ENCODE assay signal across 12 cellular contexts in the genomic region with DNA sequence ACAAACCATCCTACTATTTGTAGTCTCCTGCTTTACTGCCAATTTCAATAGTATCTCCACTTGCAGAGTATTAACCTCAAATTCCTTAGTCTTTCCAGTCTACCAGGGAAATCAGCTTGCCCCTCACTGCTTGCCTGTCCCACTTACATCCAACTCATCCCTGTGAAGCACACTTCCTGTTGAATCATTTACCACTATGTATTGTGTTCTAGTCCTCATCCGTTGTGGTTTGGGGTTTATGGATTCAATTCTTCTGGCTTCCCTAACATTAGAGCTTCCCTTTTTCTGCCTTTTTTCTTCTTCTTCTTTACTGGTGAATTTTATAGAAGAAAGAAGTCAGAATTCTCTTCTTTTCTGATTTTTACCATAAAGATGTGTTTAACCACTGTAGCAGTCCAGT. TPM values are rescaled to one million over a fixed set of nuclear protein-coding genes. Genes with fewer than 3 reads are reported as not detected.
DNase-seq lines count a peak whose midpoint lies in the region; ATAC-seq, FAIRE-seq and TF ChIP-seq lines count a peak whose summit lies in the region.
"Had no signal": no experiment of that assay in that cellular context is flagged by ENCODE, and none has a peak within 500 bp of the region (broad histone marks: within the 10 kb centered on the region; RNA-seq: fewer than 3 reads in every experiment).

No MANE protein-coding gene starts in this region.

- H3K36me3 ChIP-seq in mammary epithelial cell (ENCODE audit: insufficient read depth, low read length) (no peaks in the 10 kb centered on the region), breast epithelium (no peaks in the 10 kb centered on the region), SJSA1 (no peaks in the 10 kb centered on the region), HepG2 (replicated peaks in 1 of 2; ENCODE audit: control insufficient read depth in 1 of 2, insufficient read depth in 2 of 2, low read length in 2 of 2) (no peaks in the 10 kb centered on the region)

- dilution Hi-C loops in mammary epithelial cell (cut with HindIII; ENCODE audit: low sequenced_read_pairs) = no loop called here

- no peaks in the 10 kb centered on the region for H3K9me3 ChIP-seq in mammary epithelial cell (replicated peaks; ENCODE audit: insufficient read depth, low read length)
- no peaks in the 10 kb centered on the region for H3K9me3 ChIP-seq in breast epithelium
- no peaks in the 10 kb centered on the region; the same call in 1 of the 2 replicates for H3K9me3 ChIP-seq in SJSA1 (replicated peaks)
- H3K9me3 ChIP-seq in HepG2 (ENCODE audit: low read length) = no peaks in the 10 kb centered on the region
- H3K9me3 ChIP-seq: testis had no signal

- H3K79me2 ChIP-seq in mammary epithelial cell (ENCODE audit: insufficient read depth, low read length) = no peaks in the 10 kb centered on the region
- H3K79me2 ChIP-seq in HepG2 (ENCODE audit: insufficient read depth, low read length) = no peaks in the 10 kb centered on the region

- TF ChIP-seq RAD21 in HepG2 (CRISPR knock-in tag; IDR thresholded peaks at IDR 0.05) = no peak

- WGBS in mammary epithelial cell (ENCODE audit: low coverage, missing lambda C conversion rate) = 0% methylated on average over 1 of the region's 1 CpG
- 36% methylated on average over 1 of the region's 1 CpG for WGBS in HepG2 (ENCODE audit: low lambda C conversion rate)

- TF ChIP-seq EP300 in HepG2 (IDR thresholded peaks at IDR 0.05; ENCODE audit: low read depth in 2 of 2, low read length in 2 of 2) = no peak
- TF ChIP-seq EP300 in HepG2 (CRISPR knock-in tag; IDR thresholded peaks at IDR 0.05; ENCODE audit: borderline replicate concordance) = no peak

- H2AFZ ChIP-seq in mammary epithelial cell (ENCODE audit: low read depth, low read length) (peak overlapping the region; percentile 23), HepG2 (ENCODE audit: low read length) (no peak overlapping the region)

- H4K20me1 ChIP-seq in mammary epithelial cell (ENCODE audit: insufficient read depth, low read length) (no peaks in the 10 kb centered on the region), HepG2 (ENCODE audit: insufficient read depth, low read length) (no peaks in the 10 kb centered on the region)

- H3K27ac ChIP-seq in mammary epithelial cell (ENCODE audit: insufficient read depth, low read depth, low read length) (no peak overlapping the region), breast epithelium (no peak overlapping the region), SJSA1 (peak overlapping the region; percentile 27), HepG2 (ENCODE audit: extremely low read length, insufficient read depth, low read length) (no peak overlapping the region)
- H3K27ac ChIP-seq: testis had no signal

- in situ Hi-C loops in mammary epithelial cell (cut with MboI; ENCODE audit: low sequenced_read_pairs in 2 of 2) (no loop called here), HepG2 (cut with HindIII; ENCODE audit: extremely low pct_ligation_motif_present, low pct_unique_long_range_greater_than_20kb) (no loop called here)

- H3K4me3 ChIP-seq in mammary epithelial cell (replicated peaks in 1 of 3; ENCODE audit: insufficient read depth in 1 of 3, low read depth in 2 of 3, low read length in 3 of 3) (no peak overlapping the region), breast epithelium (no peak overlapping the region), SJSA1 (no peak overlapping the region), fibroblast of the aortic adventitia (ENCODE audit: low read depth, low read length) (no peak overlapping the region), HepG2 (replicated peaks in 1 of 3; ENCODE audit: insufficient read depth in 1 of 3, low read depth in 2 of 3, low read length in 3 of 3) (no peak overlapping the region)
- H3K4me3 ChIP-seq: testis had no signal

- POLR2A ChIA-PET in HepG2 (lab: Yijun Ruan, JAX) = no interaction called here

- CTCF ChIA-PET in mammary epithelial cell (lab: Charles Lee; ENCODE audit: low non-redundant PET) (no interaction called here), HepG2 (lab: Yijun Ruan, JAX; ENCODE audit: low intra/inter-chr PET ratio, low total read pairs) (no interaction called here)

- ATAC-seq in HepG2 = no peak
- no peak for ATAC-seq in GM18519 (IDR thresholded peaks at IDR 0.05; ENCODE audit: low FRiP score, unreplicated experiment)
- ATAC-seq: naive thymus-derived CD4-positive, alpha-beta T cell had no signal

- no peak for TF ChIP-seq CTCF in mammary epithelial cell (conservative IDR thresholded peaks at IDR 0.05 in 1 of 2, IDR thresholded peaks at IDR 0.05 in 1 of 2; ENCODE audit: extremely low read depth in 1 of 2, insufficient read depth in 1 of 2, low read depth in 1 of 2, low read length in 2 of 2)
- TF ChIP-seq CTCF in breast epithelium (IDR thresholded peaks at IDR 0.05) = no peak
- TF ChIP-seq CTCF in fibroblast of the aortic adventitia (IDR thresholded peaks at IDR 0.05; ENCODE audit: insufficient read depth, low read length) = no peak
- no peak for TF ChIP-seq CTCF in HepG2 (CRISPR knock-in tag; IDR thresholded peaks at IDR 0.05)

- peak; percentile 37 for FAIRE-seq in urothelium cell line (lab: Jason Lieb, UNC)
- no peak for FAIRE-seq in HepG2 (lab: Jason Lieb, UNC)

- DNase-seq in mammary epithelial cell = peak; percentile 68
- DNase-seq in breast epithelium (ENCODE audit: low spot score in 2 of 2) = no peak
- peak; percentile 50 to 54 for DNase-seq in SJSA1 (ENCODE audit: low read depth in 1 of 2, low spot score in 2 of 2)
- DNase-seq in fibroblast of the aortic adventitia (ENCODE audit: low read depth) = peak; percentile 49
- DNase-seq in urothelium cell line (ENCODE audit: low spot score) = peak; percentile 47
- no peak for DNase-seq in HepG2 (ENCODE audit: low spot score)
- DNase-seq in D341Med (ENCODE audit: low spot score) = no peak
- DNase-seq: effector memory CD4-positive, alpha-beta T cell; naive thymus-derived CD4-positive, alpha-beta T cell; NCI-H1930; testis had no signal

- no peak overlapping the region for H3K9ac ChIP-seq in mammary epithelial cell (ENCODE audit: insufficient read depth, low read length)
- H3K9ac ChIP-seq in HepG2 (ENCODE audit: insufficient read depth, low read depth, low read length) = no peak overlapping the region

- H3K4me2 ChIP-seq in mammary epithelial cell (ENCODE audit: insufficient read depth, low read depth, low read length) (peak overlapping the region; percentile 55), HepG2 (ENCODE audit: low read depth, low read length) (no peak overlapping the region)

- TF ChIP-seq POLR2A in breast epithelium (IDR thresholded peaks at IDR 0.05) = no peak
- TF ChIP-seq POLR2A in HepG2 (IDR thresholded peaks at IDR 0.05; ENCODE audit: insufficient read depth in 1 of 2, low read depth in 2 of 2, low read length in 2 of 2) = no peak

- peaks cover 14% of the 10 kb centered on the region for H3K4me1 ChIP-seq in mammary epithelial cell (ENCODE audit: insufficient read depth, low read length)
- H3K4me1 ChIP-seq in breast epithelium = no peaks in the 10 kb centered on the region
- peaks cover 16% of the 10 kb centered on the region for H3K4me1 ChIP-seq in SJSA1 (replicated peaks)
- no peaks in the 10 kb centered on the region for H3K4me1 ChIP-seq in HepG2 (ENCODE audit: insufficient read depth, low read length)
- H3K4me1 ChIP-seq: testis had no signal

- intact Hi-C loops in mammary epithelial cell (cut with micrococcal nuclease) = no loop called here
- intact Hi-C loops in breast epithelium (cut with DNase I; ENCODE audit: low total_unique reads) = no loop called here
- intact Hi-C loops in HepG2 (cut with micrococcal nuclease; ENCODE audit: unreplicated experiment) = no loop called here

- no TSS peak for BruUV-seq in mammary epithelial cell (replicated peaks; lab: Mats Ljungman, UMichigan)
- no TSS peak for BruUV-seq in HepG2 (replicated peaks; lab: Mats Ljungman, UMichigan)

- H3K27me3 ChIP-seq in mammary epithelial cell (ENCODE audit: insufficient read depth, low read length) (no peaks in the 10 kb centered on the region), breast epithelium (no peaks in the 10 kb centered on the region), SJSA1 (replicated peaks) (no peaks in the 10 kb centered on the region), HepG2 (ENCODE audit: control insufficient read depth in 1 of 2, insufficient read depth in 2 of 2, low read length in 2 of 2) (no peaks in the 10 kb centered on the region)
- H3K27me3 ChIP-seq: testis had no signal

RNA-seq across cellular contexts. Expression of a gene that starts 5.1 kb away (rescaled TPM):
- total RNA-seq in mammary epithelial cell (not detected), breast epithelium (1 to 10 TPM in 2 of 3 donors, under 1 TPM in 1; 0.96 to 2.9 (median 2.5) TPM), fibroblast of the aortic adventitia (ENCODE audit: low replicate concordance) (0.33 and 0.36 TPM in 2 replicates), HepG2 (2016; rRNA removed; fragmentation: Illumina TruSeq; extraction: Trizol) (not detected in 2 replicates)
- polyA plus RNA-seq in mammary epithelial cell (not detected), HepG2 (2011; rRNA removed) (not detected in 2 replicates)
- polyA minus RNA-seq in mammary epithelial cell = not detected
- not detected in 2 replicates for total RNA-seq in SJSA1 (2014; rRNA removed; shearing (Covaris generic))
- not detected in 2 replicates for total RNA-seq in HepG2 (2016; cell fraction: cytosol; rRNA removed; fragmentation: Illumina TruSeq; extraction: Trizol; ENCODE audit: low read depth)
- not detected in 2 replicates for total RNA-seq in HepG2 (2016; cell fraction: insoluble cytoplasmic fraction; rRNA removed; fragmentation: Illumina TruSeq; extraction: Trizol)
- total RNA-seq in HepG2 (2016; cell fraction: membrane; rRNA removed; fragmentation: Illumina TruSeq; extraction: Trizol) = not detected in 2 replicates
- not detected in 2 replicates for total RNA-seq in HepG2 (2016; cell fraction: nucleus; rRNA removed; fragmentation: Illumina TruSeq; extraction: Trizol)
- 0.01 TPM in 1 of 2 replicates, not detected in the other for polyA plus RNA-seq in HepG2 (2011; cell fraction: cytosol; rRNA removed)
- not detected in 2 replicates for polyA plus RNA-seq in HepG2 (2011; cell fraction: nucleus; rRNA removed)
- not detected in 2 replicates for polyA plus RNA-seq in HepG2 (2012)
- not detected in 2 replicates for polyA plus RNA-seq in HepG2 (2016; cell fraction: cytosol; fragmentation: Illumina TruSeq; extraction: Trizol; ENCODE audit: low read depth)
- polyA plus RNA-seq in HepG2 (2016; cell fraction: insoluble cytoplasmic fraction; fragmentation: Illumina TruSeq; extraction: Trizol; ENCODE audit: low read depth) = not detected in 2 replicates
- polyA plus RNA-seq in HepG2 (2016; cell fraction: membrane; fragmentation: Illumina TruSeq; extraction: Trizol; ENCODE audit: low read depth) = not detected in 2 replicates
- not detected in 2 replicates for polyA plus RNA-seq in HepG2 (2016; cell fraction: nucleus; fragmentation: Illumina TruSeq; extraction: Trizol; ENCODE audit: insufficient read depth, low read depth)
- polyA minus RNA-seq in HepG2 (2011; rRNA and poly(A)+ RNA removed; ENCODE audit: low replicate concordance) = not detected in 2 replicates
- polyA minus RNA-seq in HepG2 (2011; cell fraction: cytosol; rRNA and poly(A)+ RNA removed) = not detected in 2 replicates
- not detected in 2 replicates for polyA minus RNA-seq in HepG2 (2011; cell fraction: nucleus; rRNA and poly(A)+ RNA removed)

Comparison
In these comparisons a context has a peak if more than half of its experiments do, and no peak if none do; other contexts are left out.
1. DNase-seq: peak in mammary epithelial cell (single experiment), SJSA1 (2 of 2), fibroblast of the aortic adventitia (single experiment) and urothelium cell line (single experiment); none in breast epithelium (0 of 2), HepG2 (single experiment) and D341Med (single experiment).